Comparison of ENCODE assay signal across 18 cellular contexts in the genomic region with DNA sequence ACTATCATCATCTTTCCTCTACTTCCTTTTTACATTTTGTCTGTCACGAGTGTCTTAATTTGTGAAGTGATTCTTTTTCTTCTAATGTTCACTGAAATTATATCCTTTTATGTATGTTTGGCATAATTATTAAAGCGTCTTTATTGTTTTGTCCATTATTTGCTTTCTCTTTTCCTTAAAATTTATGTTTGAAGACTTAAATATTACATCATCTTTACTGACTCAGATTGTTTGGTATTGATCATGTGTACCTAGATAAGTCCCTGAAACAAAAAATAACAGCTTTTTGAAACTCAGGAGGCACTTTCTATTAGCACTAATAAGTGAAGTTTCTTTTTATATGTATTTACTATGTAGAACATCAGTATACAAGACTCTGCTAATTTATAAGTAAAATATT.
DNase-seq lines count a peak whose midpoint lies in the region; ATAC-seq, FAIRE-seq and TF ChIP-seq lines count a peak whose summit lies in the region.
"Had no signal": no experiment of that assay in that cellular context is flagged by ENCODE, and none has a peak within 500 bp of the region (broad histone marks: within the 10 kb centered on the region; RNA-seq: fewer than 3 reads in every experiment).

No MANE protein-coding gene starts in this region.

- dilution Hi-C loops in IMR-90 (cut with HindIII; ENCODE audit: low sequenced_read_pairs, unreplicated experiment) = no loop called here

- no CpG with 5 or more reads among the region's 2 CpGs for WGBS in IMR-90 (ENCODE audit: extremely low coverage in 2 of 2, insufficient read length in 1 of 2), 2 experiments
- 75 to 78% methylated on average over 2 of the region's 2 CpGs for WGBS in pancreas, 2 donors
- whole genome bisulfite sequencing in testis, 2 donors = 92 to 93% methylated on average over 2 of the region's 2 CpGs

- no peaks in the 10 kb centered on the region for H3K9me1 ChIP-seq in IMR-90 (ENCODE audit: insufficient read depth, low read length)

- H3K79me1 ChIP-seq in IMR-90 (ENCODE audit: low read depth in 1 of 2, low read length in 2 of 2) = peaks cover 3 to 5% of the 10 kb centered on the region in 2 experiments; a peak in 2 of 4 replicates

- H3K9me3 Mint-ChIP-seq in stimulated activated naive CD8-positive, alpha-beta T cell treated with anti-CD3 and anti-CD28 coated beads, Interleukin-15, amount 100 ng/mL, for 72 hours = no peaks in the 10 kb centered on the region
- H3K9me3 Mint-ChIP-seq: CD14-positive monocyte; CD4-positive, alpha-beta memory T cell; H9 had no signal

- no peak overlapping the region for H4K91ac ChIP-seq in IMR-90 (ENCODE audit: insufficient read depth, low read depth, low read length)

- DNase-seq in IMR-90 (no peak), pancreas (no peak), testis (no peak)
- DNase-seq in stimulated activated naive CD8-positive, alpha-beta T cell treated with anti-CD3 and anti-CD28 coated beads, Interleukin-15, amount 100 ng/mL, for 72 hours = no peak
- DNase-seq in activated T-cell treated with anti-CD3 and anti-CD28 coated beads, Interleukin-2, amount 50 U/mL, for 48 hours = no peak
- DNase-seq: CD4-positive, alpha-beta memory T cell; DND-41; EL; H9; KBM-7 had no signal

- H4K20me1 ChIP-seq in IMR-90 (ENCODE audit: insufficient read depth, low read length) = no peaks in the 10 kb centered on the region
- H4K20me1 ChIP-seq: BLaER1 had no signal

- BruUV-seq in IMR-90 (replicated peaks; lab: Mats Ljungman, UMichigan) = no TSS peak

- H3K27me3 ChIP-seq in IMR-90 (ENCODE audit: control insufficient read depth, insufficient read depth, low read length) (no peaks in the 10 kb centered on the region), pancreas (no peaks in the 10 kb centered on the region), testis (no peaks in the 10 kb centered on the region)
- H3K27me3 ChIP-seq: BLaER1 had no signal

- H2AFZ ChIP-seq in IMR-90 (replicated peaks; ENCODE audit: low read length, poor library complexity) = no peak overlapping the region

- H2BK5ac ChIP-seq in IMR-90 (ENCODE audit: low read depth, low read length, poor library complexity, severe bottlenecking) = no peak overlapping the region

- no peak overlapping the region for H3K56ac ChIP-seq in IMR-90 (ENCODE audit: extremely low read depth, insufficient read depth, low read length)

- no peak overlapping the region for H3K14ac ChIP-seq in IMR-90 (replicated peaks; ENCODE audit: low read depth, low read length)

- no peaks in the 10 kb centered on the region for H3K9me3 ChIP-seq in IMR-90 (ENCODE audit: control insufficient read depth, insufficient read depth, low read length)
- no peaks in the 10 kb centered on the region for H3K9me3 ChIP-seq in pancreas
- H3K9me3 ChIP-seq in testis = no peaks in the 10 kb centered on the region
- H3K9me3 ChIP-seq: BLaER1 had no signal

- TF ChIP-seq POLR2A in IMR-90 (IDR thresholded peaks at IDR 0.05; ENCODE audit: low read depth, low read length) (no peak), testis (IDR thresholded peaks at IDR 0.05) (no peak)

- H3K4me3 ChIP-seq in IMR-90 (ENCODE audit: insufficient read depth, low read depth, low read length) = no peak overlapping the region
- H3K4me3 ChIP-seq in pancreas = no peak overlapping the region
- no peak overlapping the region for H3K4me3 ChIP-seq in testis
- H3K4me3 ChIP-seq: BLaER1 had no signal

- H3K23ac ChIP-seq in IMR-90 (ENCODE audit: low read depth, low read length) = no peak overlapping the region

- no peak overlapping the region for H4K5ac ChIP-seq in IMR-90 (ENCODE audit: low read depth, low read length)

- POLR2A ChIA-PET in IMR-90 (lab: Charles Lee; ENCODE audit: unreplicated experiment) = no interaction called here

- no peak overlapping the region for H3K4ac ChIP-seq in IMR-90 (ENCODE audit: low read depth, low read length)

- H3K27ac Mint-ChIP-seq in stimulated activated naive CD8-positive, alpha-beta T cell treated with anti-CD3 and anti-CD28 coated beads, Interleukin-15, amount 100 ng/mL, for 72 hours = no peak overlapping the region
- H3K27ac Mint-ChIP-seq: CD14-positive monocyte; CD4-positive, alpha-beta memory T cell had no signal

- H3K18ac ChIP-seq in IMR-90 (ENCODE audit: low read depth, low read length) = no peak overlapping the region

- H3K4me2 ChIP-seq in IMR-90 (ENCODE audit: low read depth, low read length) = no peak overlapping the region
- H3K4me2 ChIP-seq: BLaER1 had no signal

- H2BK20ac ChIP-seq in IMR-90 (ENCODE audit: low read depth, low read length) = no peak overlapping the region

- no peak for TF ChIP-seq RAD21 in IMR-90 (IDR thresholded peaks at IDR 0.05; ENCODE audit: low read length)

- H3K4me1 ChIP-seq in IMR-90 (ENCODE audit: control insufficient read depth, insufficient read depth, low read length) (peaks cover 2% of the 10 kb centered on the region; the same call in 1 of the 2 replicates), pancreas (peaks cover 0 to 18% (median 9%) of the 10 kb centered on the region in 3 donors), testis (no peaks in the 10 kb centered on the region)
- H3K4me1 ChIP-seq: BLaER1 had no signal

- no peak overlapping the region for H3K4me3 Mint-ChIP-seq in stimulated activated naive CD8-positive, alpha-beta T cell treated with anti-CD3 and anti-CD28 coated beads, Interleukin-15, amount 100 ng/mL, for 72 hours
- H3K4me3 Mint-ChIP-seq: CD14-positive monocyte; CD4-positive, alpha-beta memory T cell; H9 had no signal

- no peak for TF ChIP-seq CTCF in IMR-90 (conservative IDR thresholded peaks at IDR 0.05; ENCODE audit: low read depth, low read length)
- TF ChIP-seq CTCF in pancreas (IDR thresholded peaks at IDR 0.05) = no peak
- no peak for TF ChIP-seq CTCF in testis (IDR thresholded peaks at IDR 0.05)

- CTCF ChIA-PET in IMR-90 (lab: Yijun Ruan, JAX) = no interaction called here

- no peak overlapping the region for H2BK120ac ChIP-seq in IMR-90 (ENCODE audit: low read depth, low read length)

- H3K36me3 ChIP-seq in IMR-90 (ENCODE audit: control insufficient read depth, insufficient read depth, low read length) (no peaks in the 10 kb centered on the region; the same call in 1 of the 2 replicates), pancreas (no peaks in the 10 kb centered on the region), testis (ENCODE audit: low read depth, missing control alignments) (no peaks in the 10 kb centered on the region)
- H3K36me3 ChIP-seq: BLaER1 had no signal

- no peaks in the 10 kb centered on the region for H3K27me3 Mint-ChIP-seq in stimulated activated naive CD8-positive, alpha-beta T cell treated with anti-CD3 and anti-CD28 coated beads, Interleukin-15, amount 100 ng/mL, for 72 hours
- H3K27me3 Mint-ChIP-seq: CD4-positive, alpha-beta memory T cell had no signal

- FAIRE-seq in A204.1 (lab: Jason Lieb, UNC) (peak; percentile 44), colon (lab: Jason Lieb, UNC) (peak; percentile 58), pancreas (lab: Jason Lieb, UNC) (peak; percentile 29)
- FAIRE-seq: GM12891, H1 had no signal

- no peak overlapping the region for H2AK5ac ChIP-seq in IMR-90 (ENCODE audit: low read depth, low read length)

- H3K9ac ChIP-seq in IMR-90 (ENCODE audit: low read depth, low read length) = no peak overlapping the region
- H3K9ac ChIP-seq: BLaER1 had no signal

- H2BK15ac ChIP-seq in IMR-90 (ENCODE audit: low read depth, low read length) = no peak overlapping the region

- in situ Hi-C loops in IMR-90 (cut with MboI; ENCODE audit: low sequenced_read_pairs) = no loop called here

- peaks cover 11% of the 10 kb centered on the region for H3K4me1 Mint-ChIP-seq in stimulated activated naive CD8-positive, alpha-beta T cell treated with anti-CD3 and anti-CD28 coated beads, Interleukin-15, amount 100 ng/mL, for 72 hours
- H3K4me1 Mint-ChIP-seq: H9 had no signal

- intact Hi-C loops in IMR-90 (cut with micrococcal nuclease) (loop anchor here (5.0 kb wide), 1 partner anchor 119 kb away; the partner anchor contains the start of gene RAP1GDS1), pancreas (cut with DNase I) (no loop called here), testis (cut with DNase I; ENCODE audit: low total_unique reads) (no loop called here)

- ATAC-seq in IMR-90 (ENCODE audit: low read depth) (no peak), pancreas (no peak), GM19467 (IDR thresholded peaks at IDR 0.05; ENCODE audit: unreplicated experiment) (no peak)
- ATAC-seq in stimulated activated naive CD8-positive, alpha-beta T cell treated with anti-CD3 and anti-CD28 coated beads, Interleukin-15, amount 100 ng/mL, for 72 hours = no peak

- H3K27ac ChIP-seq in IMR-90 (ENCODE audit: insufficient read depth, low read length) (no peak overlapping the region), pancreas (no peak overlapping the region), testis (no peak overlapping the region)
- H3K27ac ChIP-seq: 22Rv1, BLaER1 had no signal

- no peak overlapping the region for H2AK9ac ChIP-seq in IMR-90 (replicated peaks; ENCODE audit: low read depth, low read length, poor library complexity)

- no peak overlapping the region for H4K8ac ChIP-seq in IMR-90 (ENCODE audit: low read depth in 2 of 2, low read length in 2 of 2)

TF ChIP-seq in IMR-90, 13 proteins besides CTCF, POLR2A, EP300 and RAD21:
- TF ChIP-seq BHLHE40 (IDR thresholded peaks at IDR 0.05; ENCODE audit: low read depth, low read length) = no peak
- no peak for TF ChIP-seq CHD1 (IDR thresholded peaks at IDR 0.05; ENCODE audit: low read depth, low read length)
- peak; percentile 11; the same call in 1 of the 2 replicates for TF ChIP-seq CEBPB (IDR thresholded peaks at IDR 0.05; ENCODE audit: low read depth, low read length)
- TF ChIP-seq MXI1 (IDR thresholded peaks at IDR 0.05; ENCODE audit: borderline replicate concordance, low read depth, low read length) = no peak
- no peak for TF ChIP-seq NFE2L2 (IDR thresholded peaks at IDR 0.05; ENCODE audit: low read depth, low read length)
- no peak for TF ChIP-seq MAFK (IDR thresholded peaks at IDR 0.05; ENCODE audit: low read depth, low read length)
- TF ChIP-seq RFX5 (IDR thresholded peaks at IDR 0.05; ENCODE audit: low read depth, low read length) = no peak
TF ChIP-seq in IMR-90: peak in this region for 1.
